In genomic region chr2:109282360-109282759, GRCh38 we compare ENCODE assay signal across 30 cellular contexts.
"Had no signal": no experiment of that assay in that cellular context is flagged by ENCODE, and none has a peak within 500 bp of the region (broad histone marks: within the 10 kb centered on the region; RNA-seq: fewer than 3 reads in every experiment).

No MANE protein-coding gene starts in this region.

- H3K27ac ChIP-seq: adrenal gland, SJCRH30, SK-N-MC had no signal

- H3K4me3 ChIP-seq: adrenal gland, body of pancreas, K562, SJCRH30, SK-N-MC had no signal

- H3K9me3 ChIP-seq: adrenal gland, body of pancreas, SJCRH30 had no signal

- H3K9me3 Mint-ChIP-seq: activated CD4-positive, alpha-beta T cell treated with anti-CD3 and anti-CD28 coated beads, Interleukin-2, amount 10 ng/mL, durations not matched to agents 7 days and 5 days; activated naive CD4-positive, alpha-beta T cell treated with anti-CD3 and anti-CD28 coated beads for 36 hours; activated naive CD4-positive, alpha-beta T cell treated with anti-CD3 and anti-CD28 coated beads, Interleukin-2, amount 50 U/mL, for 72 hours; activated T-cell treated with anti-CD3 and anti-CD28 coated beads, Interleukin-2, amount 50 U/mL, for 24 hours; activated T-helper 1 cell treated with anti-CD3 and anti-CD28 coated beads, Interleukin-12 subunit alpha, Interleukin-12 subunit beta, Interleukin-2, Interleukin-4 antibody, amounts not matched to agents 30 ng/mL and 10 ng/mL and 1 ng/mL, durations not matched to agents 14 hours and 24 hours and 36 hours; T-helper 2 cell treated with Interferon-gamma antibody and Interleukin-4, amounts not matched to agents 5 μg/mL and 100 μg/mL, for 36 hours; WTC11 had no signal

- ATAC-seq: activated CD4-positive, alpha-beta T cell treated with anti-CD3 and anti-CD28 coated beads for 36 hours; activated CD4-positive, CD25-positive, alpha-beta regulatory T cell treated with anti-CD3 and anti-CD28 coated beads, Interleukin-2, amount 50 U/mL, for 24 hours; activated CD8-positive, alpha-beta T cell treated with anti-CD3 and anti-CD28 coated beads, Interleukin-2, amount 10 ng/mL, durations not matched to agents 7 days and 5 days; activated naive CD4-positive, alpha-beta T cell treated with anti-CD3 and anti-CD28 coated beads, Interleukin-2, amount 50 U/mL, for 72 hours; K562; WTC11 had no signal

- H3K36me3 ChIP-seq: adrenal gland, SJCRH30 had no signal

- DNase-seq: activated CD4-positive, alpha-beta T cell treated with anti-CD3 and anti-CD28 coated beads for 36 hours; activated CD4-positive, alpha-beta T cell treated with anti-CD3 and anti-CD28 coated beads, Interleukin-2, amount 10 ng/mL, durations not matched to agents 7 days and 5 days; activated CD4-positive, alpha-beta T cell treated with anti-CD3 and anti-CD28 coated beads, Interleukin-2, amount 50 U/mL, for 48 hours; activated CD8-positive, alpha-beta T cell treated with anti-CD3 and anti-CD28 coated beads, Interleukin-2, amount 10 ng/mL, durations not matched to agents 7 days and 5 days; activated gamma-delta T cell treated with Interleukin-2 at 50 U/mL for 16 hours; activated naive CD4-positive, alpha-beta T cell treated with anti-CD3 and anti-CD28 coated beads for 36 hours; activated T-cell treated with anti-CD3 and anti-CD28 coated beads, Interleukin-2, amount 50 U/mL, for 24 hours; adrenal gland; caudate nucleus; cerebellar nuclear complex; NCI-H1105; NCI-H1417 treated with DMSO at 0.1 percent for 48 hours; NCI-H1930; NCI-H2081 treated with DMSO at 0.1 percent for 48 hours; NCI-H226; NCI-H446 treated with DMSO at 0.1 percent for 48 hours; NCI-H524; NCI-H69; NCI-H82; NK-92 treated with Interleukin-12 subunit alpha and Interleukin-12 subunit beta, amount 100 ng/mL, for 24 hours; SHP77; SJCRH30 had no signal

- H3K36me3 Mint-ChIP-seq: activated naive CD4-positive, alpha-beta T cell treated with anti-CD3 and anti-CD28 coated beads, Interleukin-2, amount 50 U/mL, for 72 hours; WTC11 had no signal

- H3K27me3 Mint-ChIP-seq: activated CD4-positive, alpha-beta T cell treated with anti-CD3 and anti-CD28 coated beads for 36 hours; activated CD4-positive, alpha-beta T cell treated with anti-CD3 and anti-CD28 coated beads, Interleukin-2, amount 10 ng/mL, durations not matched to agents 7 days and 5 days; activated T-cell treated with anti-CD3 and anti-CD28 coated beads, Interleukin-2, amount 50 U/mL, for 24 hours had no signal

- H3K27ac Mint-ChIP-seq: activated CD4-positive, alpha-beta T cell treated with anti-CD3 and anti-CD28 coated beads for 36 hours; activated CD4-positive, alpha-beta T cell treated with anti-CD3 and anti-CD28 coated beads, Interleukin-2, amount 10 ng/mL, durations not matched to agents 7 days and 5 days; activated CD8-positive, alpha-beta T cell treated with anti-CD3 and anti-CD28 coated beads, Interleukin-2, amount 10 ng/mL, durations not matched to agents 7 days and 5 days; activated naive CD4-positive, alpha-beta T cell treated with anti-CD3 and anti-CD28 coated beads for 36 hours; activated naive CD4-positive, alpha-beta T cell treated with anti-CD3 and anti-CD28 coated beads, Interleukin-2, amount 50 U/mL, for 72 hours; activated T-cell treated with anti-CD3 and anti-CD28 coated beads, Interleukin-2, amount 50 U/mL, for 24 hours; activated T-helper 1 cell treated with anti-CD3 and anti-CD28 coated beads, Interleukin-12 subunit alpha, Interleukin-12 subunit beta, Interleukin-2, Interleukin-4 antibody, amounts not matched to agents 30 ng/mL and 10 ng/mL and 1 ng/mL, durations not matched to agents 14 hours and 24 hours and 36 hours; T-helper 2 cell treated with Interferon-gamma antibody and Interleukin-4, amounts not matched to agents 5 μg/mL and 100 μg/mL, for 36 hours; WTC11 had no signal

- H3K4me1 Mint-ChIP-seq: activated CD4-positive, alpha-beta T cell treated with anti-CD3 and anti-CD28 coated beads for 36 hours; activated CD4-positive, alpha-beta T cell treated with anti-CD3 and anti-CD28 coated beads, Interleukin-2, amount 10 ng/mL, durations not matched to agents 7 days and 5 days had no signal

- H3K4me3 Mint-ChIP-seq: activated CD4-positive, alpha-beta T cell treated with anti-CD3 and anti-CD28 coated beads for 36 hours; activated CD4-positive, alpha-beta T cell treated with anti-CD3 and anti-CD28 coated beads, Interleukin-2, amount 10 ng/mL, durations not matched to agents 7 days and 5 days; activated CD8-positive, alpha-beta T cell treated with anti-CD3 and anti-CD28 coated beads, Interleukin-2, amount 10 ng/mL, durations not matched to agents 7 days and 5 days; activated naive CD4-positive, alpha-beta T cell treated with anti-CD3 and anti-CD28 coated beads for 36 hours; activated T-cell treated with anti-CD3 and anti-CD28 coated beads, Interleukin-2, amount 50 U/mL, for 24 hours; activated T-helper 1 cell treated with anti-CD3 and anti-CD28 coated beads, Interleukin-12 subunit alpha, Interleukin-12 subunit beta, Interleukin-2, Interleukin-4 antibody, amounts not matched to agents 30 ng/mL and 10 ng/mL and 1 ng/mL, durations not matched to agents 14 hours and 24 hours and 36 hours; T-helper 2 cell treated with Interferon-gamma antibody and Interleukin-4, amounts not matched to agents 5 μg/mL and 100 μg/mL, for 36 hours; WTC11 had no signal

- H3K27me3 ChIP-seq: adrenal gland, body of pancreas had no signal
